Comparison of ENCODE assay signal across 1 cellular context in genomic region chr19:11435833-11436313, GRCh38.
TF ChIP-seq lines count a peak whose summit lies in the region.

No MANE protein-coding gene starts in this region.

TF ChIP-seq in HepG2, 621 proteins besides CTCF, POLR2A, EP300 and RAD21 (continued from another document):
- TF ChIP-seq ZNF280D (CRISPR knock-in tag; IDR thresholded peaks at IDR 0.05) (no peak), NR2F6 (IDR thresholded peaks at IDR 0.05) (peak; percentile 46; the same call in 1 of the 2 replicates), NR2F6 (CRISPR knock-in tag; IDR thresholded peaks at IDR 0.05) (no peak), HDAC2 (CRISPR knock-in tag; IDR thresholded peaks at IDR 0.05) (no peak), ZNF160 (CRISPR knock-in tag; IDR thresholded peaks at IDR 0.05) (0 out of 2 replicates have a peak, but pooled peaks have one; percentile 5), CHD4 (IDR thresholded peaks at IDR 0.05; ENCODE audit: borderline replicate concordance, low read length) (no peak), HOXA7 (CRISPR knock-in tag; IDR thresholded peaks at IDR 0.05) (no peak), SPEN (CRISPR knock-in tag; IDR thresholded peaks at IDR 0.05; ENCODE audit: low read depth) (peak; percentile 47; the same call in 1 of the 2 replicates), CBX5 (CRISPR knock-in tag; IDR thresholded peaks at IDR 0.05; ENCODE audit: borderline replicate concordance) (no peak), CENPT (CRISPR knock-in tag; IDR thresholded peaks at IDR 0.05; ENCODE audit: low read depth) (0 out of 2 replicates have a peak, but pooled peaks have one; percentile 53), HNRNPL (IDR thresholded peaks at IDR 0.05; ENCODE audit: low read depth, low read length) (0 out of 2 replicates have a peak, but pooled peaks have one; percentile 8), ZNF143 (CRISPR knock-in tag; IDR thresholded peaks at IDR 0.05) (0 out of 2 replicates have a peak, but pooled peaks have one; percentile 0), ZC3H13 (CRISPR knock-in tag; IDR thresholded peaks at IDR 0.05) (0 out of 2 replicates have a peak, but pooled peaks have one; percentile 20), ATF3 (CRISPR knock-in tag; IDR thresholded peaks at IDR 0.05) (no peak), PRMT3 (CRISPR knock-in tag; IDR thresholded peaks at IDR 0.05; ENCODE audit: borderline replicate concordance, low read depth) (0 out of 2 replicates have a peak, but pooled peaks have one; percentile 52), ZNF777 (CRISPR knock-in tag; IDR thresholded peaks at IDR 0.05) (peak; percentile 3; the same call in 1 of the 2 replicates), ZNF558 (CRISPR knock-in tag; IDR thresholded peaks at IDR 0.05; ENCODE audit: borderline replicate concordance) (no peak), KDM5A (IDR thresholded peaks at IDR 0.05; ENCODE audit: borderline replicate concordance, low read length) (peak; percentile 78; the same call in 1 of the 2 replicates), IRF9 (CRISPR knock-in tag; IDR thresholded peaks at IDR 0.05; ENCODE audit: borderline replicate concordance) (peak; percentile 31; the same call in 1 of the 2 replicates), ZFP36L1 (CRISPR knock-in tag; IDR thresholded peaks at IDR 0.05) (no peak), DNMT1 (CRISPR knock-in tag; IDR thresholded peaks at IDR 0.05) (0 out of 2 replicates have a peak, but pooled peaks have one; percentile 38), ZFP41 (CRISPR knock-in tag; IDR thresholded peaks at IDR 0.05; ENCODE audit: borderline replicate concordance) (no peak), WIZ (CRISPR knock-in tag; IDR thresholded peaks at IDR 0.05) (0 out of 2 replicates have a peak, but pooled peaks have one; percentile 63), FOXA3 (CRISPR knock-in tag; IDR thresholded peaks at IDR 0.05) (no peak), UBTF (CRISPR knock-in tag; IDR thresholded peaks at IDR 0.05) (peak; percentile 17; the same call in 1 of the 2 replicates), ZNF687 (CRISPR knock-in tag; IDR thresholded peaks at IDR 0.05) (peak; percentile 68; the same call in 1 of the 2 replicates)
